Comparison of ENCODE assay signal across 8 cellular contexts in genomic region chr16:15948532-15949209, GRCh38. TPM values are rescaled to one million over a fixed set of nuclear protein-coding genes. Genes with fewer than 3 reads are reported as not detected.
A peak's percentile ranks its signal among the peaks of the same experiment; 100 is the strongest.
DNase-seq lines count a peak whose midpoint lies in the region; ATAC-seq and TF ChIP-seq lines count a peak whose summit lies in the region.

No MANE protein-coding gene starts in this region.

- CTCF ChIA-PET in T-cell (lab: Charles Lee) = no interaction called here

- H3K27me3 ChIP-seq in DOHH2 (ENCODE audit: control insufficient read depth, low read length) (no peaks in the 10 kb centered on the region), H7 (ENCODE audit: control insufficient read depth, insufficient read depth, low read length) (no peaks in the 10 kb centered on the region), hepatocyte (no peaks in the 10 kb centered on the region), spleen (replicated peaks in 1 of 7) (no peaks in the 10 kb centered on the region)

- no peaks in the 10 kb centered on the region; the same call in 1 of the 2 replicates for H4K20me1 ChIP-seq in DOHH2 (ENCODE audit: control insufficient read depth, insufficient read depth, low read depth, low read length)
- no peaks in the 10 kb centered on the region for H4K20me1 ChIP-seq in hepatocyte (ENCODE audit: insufficient read depth, poor library complexity, severe bottlenecking)

- H3K4me3 ChIP-seq in DOHH2 (ENCODE audit: low read length) = peak overlapping the region; percentile 73
- H3K4me3 ChIP-seq in H7 (ENCODE audit: insufficient read depth, low read depth, low read length) = peak overlapping the region; percentile 59
- peak overlapping the region; percentile 57 for H3K4me3 ChIP-seq in hepatocyte
- H3K4me3 ChIP-seq in spleen = peak overlapping the region; percentile 32 to 94 (median 64)

- H3K9me3 Mint-ChIP-seq in T-cell = no peaks in the 10 kb centered on the region

- peak overlapping the region; percentile 83 for H2AFZ ChIP-seq in hepatocyte

- H3K36me3 ChIP-seq in DOHH2 (ENCODE audit: control insufficient read depth, low read length) = no peaks in the 10 kb centered on the region; the same call in 1 of the 2 replicates
- H3K36me3 ChIP-seq in H7 (replicated peaks; ENCODE audit: control insufficient read depth, insufficient read depth, low read length) = no peaks in the 10 kb centered on the region
- H3K36me3 ChIP-seq in hepatocyte (replicated peaks; ENCODE audit: insufficient read depth, low read depth) = no peaks in the 10 kb centered on the region
- no peaks in the 10 kb centered on the region for H3K36me3 ChIP-seq in spleen

- peaks cover 33 to 41% (median 36%) of the 10 kb centered on the region in 3 donors for H3K4me1 Mint-ChIP-seq in T-cell

- peak overlapping the region; percentile 84 to 85 for H3K27ac Mint-ChIP-seq in T-cell

- no peak for TF ChIP-seq POLR2A in spleen (IDR thresholded peaks at IDR 0.05)

- H3K4me2 ChIP-seq in DOHH2 (ENCODE audit: low read length) (peak overlapping the region; percentile 76), hepatocyte (peak overlapping the region; percentile 89)

- H3K79me2 ChIP-seq in DOHH2 (ENCODE audit: control insufficient read depth, low read length) (peaks cover 47% of the 10 kb centered on the region), hepatocyte (peaks cover 35% of the 10 kb centered on the region)

- H3K4me1 ChIP-seq in DOHH2 (ENCODE audit: control insufficient read depth, low read length) (peaks cover 29% of the 10 kb centered on the region), hepatocyte (ENCODE audit: insufficient read depth) (peaks cover 12% of the 10 kb centered on the region), spleen (peaks cover 19 to 53% (median 43%) of the 10 kb centered on the region in 6 donors)

- H3K27ac ChIP-seq in DOHH2 (ENCODE audit: low read depth, low read length) (peak overlapping the region; percentile 23; the same call in 1 of the 2 replicates), hepatocyte (no peak overlapping the region), spleen (peak overlapping the region; percentile 53 to 93 (median 82))

- DNase-seq in H7 (no peak), T-cell (peak in 1 of 34 experiments; percentile 16), hepatocyte (ENCODE audit: low spot score) (no peak), spleen (peak; percentile 66), COR-L47 (lab: John Stamatoyannopoulos, UW) (no peak), midbrain (lab: John Stamatoyannopoulos, UW) (no peak)

- TF ChIP-seq CTCF in DOHH2 (IDR thresholded peaks at IDR 0.05; ENCODE audit: low read depth, low read length, poor library complexity, severe bottlenecking) = no peak
- no peak for TF ChIP-seq CTCF in hepatocyte (IDR thresholded peaks at IDR 0.05; ENCODE audit: poor library complexity)
- TF ChIP-seq CTCF in spleen (IDR thresholded peaks at IDR 0.05 in 8 of 11, conservative IDR thresholded peaks at IDR 0.05 in 3 of 11) = no peak

- POLR2A ChIA-PET in T-cell (lab: Charles Lee) = no interaction called here

- peak overlapping the region; percentile 84 to 90 (median 89) for H3K4me3 Mint-ChIP-seq in T-cell

- H3K9me3 ChIP-seq in DOHH2 (ENCODE audit: control insufficient read depth, insufficient read depth, low read length) (no peaks in the 10 kb centered on the region), hepatocyte (ENCODE audit: low read depth) (no peaks in the 10 kb centered on the region), spleen (no peaks in the 10 kb centered on the region)

- no peak for ATAC-seq in T-cell (replicated peaks in 1 of 4)
- ATAC-seq in HG03045 (IDR thresholded peaks at IDR 0.05; ENCODE audit: unreplicated experiment) = no peak

- no peaks in the 10 kb centered on the region for H3K27me3 Mint-ChIP-seq in T-cell

- H3K9me2 ChIP-seq in DOHH2 (replicated peaks; ENCODE audit: control insufficient read depth, low read length) (no peaks in the 10 kb centered on the region), hepatocyte (replicated peaks; ENCODE audit: insufficient read depth) (no peaks in the 10 kb centered on the region)

- 78% methylated on average over 18 of the region's 18 CpGs for WGBS in hepatocyte (ENCODE audit: low lambda C conversion rate, missing lambda C conversion rate)
- WGBS in spleen, 5 donors = 52 to 62% (median 56%) methylated on average over 18 of the region's 18 CpGs

- H3F3A ChIP-seq in DOHH2 (ENCODE audit: control insufficient read depth, insufficient read depth) = no peaks in the 10 kb centered on the region

- no peaks in the 10 kb centered on the region for H3K36me3 Mint-ChIP-seq in T-cell

- intact Hi-C loops in spleen (cut with DNase I; ENCODE audit: low total_unique reads) = no loop called here

RNA-seq across cellular contexts. Expression of gene ABCC1, which starts 0.7 kb away (rescaled TPM):
- 22.0 and 29.5 TPM in 2 replicates for total RNA-seq in H7 (2014; rRNA removed; shearing (Covaris generic))
- 10 to 100 TPM; 59.4 to 68.1 (median 63.0) TPM for total RNA-seq in T-cell
- total RNA-seq in hepatocyte = 7.0 and 7.3 TPM in 2 replicates
- 7.1 and 9.3 TPM in 2 replicates for polyA plus RNA-seq in hepatocyte
- 10 to 100 TPM; 48.8 to 65.7 (median 53.6) TPM for total RNA-seq in spleen
- 10 to 100 TPM in 1 of 3 donors, 1 to 10 TPM in 2; 7.8 to 12.4 (median 10.0) TPM for polyA plus RNA-seq in spleen
